In genomic region chr6:38034269-38034914, GRCh38 we compare ENCODE assay signal across 8 cellular contexts.
A peak's percentile ranks its signal among the peaks of the same experiment; 100 is the strongest.
DNase-seq lines count a peak whose midpoint lies in the region; ATAC-seq and TF ChIP-seq lines count a peak whose summit lies in the region.

No MANE protein-coding gene starts in this region.

- no peak overlapping the region for H4K91ac ChIP-seq in neuronal stem cell (ENCODE audit: low read depth, low read length, poor library complexity)

- H4K20me1 ChIP-seq in PC-3 (ENCODE audit: low read length): peaks cover 19% of the 10 kb centered on the region

- no peak overlapping the region for H3K4me2 ChIP-seq in PC-3 (ENCODE audit: low read length)
- no peak overlapping the region for H3K4me2 ChIP-seq in neuronal stem cell (ENCODE audit: insufficient read depth, low read length, poor library complexity, severe bottlenecking)

- no peak overlapping the region for H2BK15ac ChIP-seq in neuronal stem cell (ENCODE audit: low read length)

- H2BK12ac ChIP-seq in neuronal stem cell (ENCODE audit: low read length): no peak overlapping the region

- H3K79me2 ChIP-seq in PC-3 (ENCODE audit: low read length): peaks cover 43% of the 10 kb centered on the region

- H3K23ac ChIP-seq in neuronal stem cell (ENCODE audit: low read depth, low read length, poor library complexity): no peak overlapping the region

- H3K4me3 ChIP-seq in PC-3 (ENCODE audit: low read length): no peak overlapping the region
- no peak overlapping the region for H3K4me3 ChIP-seq in fibroblast of villous mesenchyme (ENCODE audit: low read depth, low read length)
- no peak overlapping the region for H3K4me3 ChIP-seq in neuronal stem cell (ENCODE audit: low read length in 2 of 2)

- H3K9me3 ChIP-seq in PC-3 (ENCODE audit: low read length) (no peaks in the 10 kb centered on the region), neuronal stem cell (replicated peaks in 1 of 2; ENCODE audit: control insufficient read depth in 2 of 2, insufficient read depth in 1 of 2, low read depth in 1 of 2, low read length in 2 of 2) (peaks cover 0 to 12% of the 10 kb centered on the region in 2 donors)

- no TSS peak for BruUV-seq in PC-3 (replicated peaks; lab: Mats Ljungman, UMichigan)

- H3K4me1 ChIP-seq in PC-3 (ENCODE audit: insufficient read depth, low read length) (peaks cover 30% of the 10 kb centered on the region), neuronal stem cell (ENCODE audit: control insufficient read depth in 2 of 2, insufficient read depth in 1 of 2, low read depth in 1 of 2, low read length in 2 of 2) (peaks cover 3 to 13% of the 10 kb centered on the region in 2 donors)

- H3K9ac ChIP-seq in PC-3 (ENCODE audit: low read length): no peak overlapping the region
- H3K9ac ChIP-seq in neuronal stem cell (ENCODE audit: low read depth, low read length, poor library complexity): no peak overlapping the region

- H3K36me3 ChIP-seq in PC-3 (ENCODE audit: low read depth, low read length): no peaks in the 10 kb centered on the region
- no peaks in the 10 kb centered on the region for H3K36me3 ChIP-seq in neuronal stem cell (replicated peaks in 1 of 2; ENCODE audit: control insufficient read depth in 2 of 2, insufficient read depth in 2 of 2, low read length in 2 of 2)

- H3K27ac ChIP-seq in PC-3 (ENCODE audit: low read length) (no peak overlapping the region), neuronal stem cell (replicated peaks; ENCODE audit: low read length) (no peak overlapping the region)

- peak; percentile 95 for ATAC-seq in PC-3
- no peak for ATAC-seq in GM18867 (IDR thresholded peaks at IDR 0.05; ENCODE audit: unreplicated experiment)

- peak; percentile 90 for TF ChIP-seq CTCF in PC-3 (conservative IDR thresholded peaks at IDR 0.05; ENCODE audit: low read depth, low read length)
- TF ChIP-seq CTCF in fibroblast of villous mesenchyme (IDR thresholded peaks at IDR 0.05; ENCODE audit: insufficient read depth, low read depth, low read length): peak; percentile 69

- H2AK5ac ChIP-seq in neuronal stem cell (ENCODE audit: low read depth, low read length): no peak overlapping the region

- CTCF ChIA-PET in PC-3 (lab: Charles Lee): interaction anchor here (0.6 to 1.3 kb wide), 3 partner anchors 41 to 460 kb away, joined by 3 read pairs; no protein-coding TSS in a partner anchor

- H2BK120ac ChIP-seq in neuronal stem cell (ENCODE audit: low read depth, low read length): no peak overlapping the region

- no peaks in the 10 kb centered on the region for H3K9me2 ChIP-seq in PC-3 (replicated peaks; ENCODE audit: low read length)

- H4K8ac ChIP-seq in neuronal stem cell (ENCODE audit: low read depth, low read length): no peak overlapping the region

- no peak overlapping the region for H3K14ac ChIP-seq in neuronal stem cell (ENCODE audit: low read length)

- H3K79me1 ChIP-seq in neuronal stem cell (ENCODE audit: low read depth, low read length): no peaks in the 10 kb centered on the region

- no peak overlapping the region for H3K18ac ChIP-seq in neuronal stem cell (ENCODE audit: low read length)

- no peak overlapping the region for H2AFZ ChIP-seq in PC-3 (ENCODE audit: low read length)
- no peak overlapping the region for H2AFZ ChIP-seq in neuronal stem cell (ENCODE audit: low read length)

- H2BK5ac ChIP-seq in neuronal stem cell (ENCODE audit: low read length): no peak overlapping the region

- peak; percentile 20 for DNase-seq in NOMO-1 treated with DMSO at 0.1 percent for 48 hours (lab: John Stamatoyannopoulos, UW; ENCODE audit: unreplicated experiment)
- no peak for DNase-seq in NOMO-1 treated with dmso at 0.1 percent for 144 hours (lab: John Stamatoyannopoulos, UW; ENCODE audit: unreplicated experiment)
- peak; percentile 71 for DNase-seq in PC-3
- peak; percentile 64 for DNase-seq in fibroblast of villous mesenchyme (ENCODE audit: low read depth)
- peak; percentile 69 for DNase-seq in superior temporal gyrus (ENCODE audit: extremely low spot score)
- DNase-seq in NCI-H1436 (lab: John Stamatoyannopoulos, UW): no peak
- DNase-seq in neuronal stem cell (ENCODE audit: low spot score): no peak

- no CpG with 5 or more reads among the region's 1 CpG for WGBS in neuronal stem cell (ENCODE audit: extremely low coverage in 2 of 2, insufficient read length in 2 of 2, insufficient replicate concordance in 1 of 2), 2 donors

- POLR2A ChIA-PET in PC-3 (lab: Charles Lee; ENCODE audit: unreplicated experiment): no interaction called here

- H3K27me3 ChIP-seq in PC-3 (ENCODE audit: low read length): no peaks in the 10 kb centered on the region
- H3K27me3 ChIP-seq in neuronal stem cell (ENCODE audit: control insufficient read depth in 3 of 3, insufficient read depth in 3 of 3, low read depth in 1 of 3, low read length in 3 of 3): no peaks in the 10 kb centered on the region

- H3F3A ChIP-seq in PC-3 (ENCODE audit: low read length, unreplicated experiment): peaks cover 8% of the 10 kb centered on the region

- H3K4ac ChIP-seq in neuronal stem cell (ENCODE audit: low read length): no peak overlapping the region

- intact Hi-C loops in PC-3 (cut with micrococcal nuclease): loop anchor here (1.0 to 10.0 kb wide), 3 partner anchors 460 to 640 kb away; no protein-coding TSS in a partner anchor

Comparison
In these comparisons a context has a peak if more than half of its experiments do, and no peak if none do; other contexts are left out.
1. DNase-seq: peak in NOMO-1 treated with DMSO at 0.1 percent for 48 hours (single experiment), PC-3 (single experiment), fibroblast of villous mesenchyme (single experiment) and superior temporal gyrus (single experiment); none in NOMO-1 treated with dmso at 0.1 percent for 144 hours (single experiment), NCI-H1436 (single experiment) and neuronal stem cell (single experiment).